30 cellular contexts compared by ENCODE assay signal in the genomic region with DNA sequence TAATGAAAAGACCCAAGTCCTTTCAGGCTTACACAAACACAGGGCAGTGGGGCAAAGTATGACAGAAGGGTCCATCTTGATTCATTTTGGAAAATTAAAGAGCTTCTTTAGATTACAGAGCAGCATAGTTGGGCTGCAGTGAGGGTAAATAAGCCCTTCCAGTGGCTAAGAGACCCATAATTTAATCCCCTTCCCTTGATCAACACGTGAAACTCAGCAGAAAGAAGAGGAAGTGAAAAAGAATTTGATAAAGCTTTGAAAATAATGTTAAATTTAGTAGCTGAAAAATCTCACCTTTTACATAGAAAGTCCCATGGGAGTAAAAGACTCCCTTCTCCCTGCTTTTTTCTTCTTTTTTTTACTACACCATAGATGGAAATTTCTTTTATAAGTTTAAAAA.
"Had no signal": no experiment of that assay in that cellular context is flagged by ENCODE, and none has a peak within 500 bp of the region (broad histone marks: within the 10 kb centered on the region; RNA-seq: fewer than 3 reads in every experiment).

No MANE protein-coding gene starts in this region.

- H3K4me1 ChIP-seq: ascending aorta, colonic mucosa, Peyer's patch, SJSA1 had no signal

- H3K4me3 ChIP-seq: ascending aorta, cardiac muscle cell, colonic mucosa, MG63, Peyer's patch, SJSA1 had no signal

- H3K36me3 ChIP-seq: colonic mucosa, MG63, SJSA1, WERI-Rb-1 had no signal

- DNase-seq: activated CD4-positive, alpha-beta memory T cell treated with anti-CD3 and anti-CD28 coated beads, Interleukin-2, amount 10 ng/mL, durations not matched to agents 7 days and 5 days; activated CD4-positive, alpha-beta T cell treated with anti-CD3 and anti-CD28 coated beads for 1 hour; activated CD4-positive, alpha-beta T cell treated with anti-CD3 and anti-CD28 coated beads for 48 hours; activated CD4-positive, CD25-positive, alpha-beta regulatory T cell; activated CD8-positive, alpha-beta memory T cell treated with anti-CD3 and anti-CD28 coated beads for 24 hours; activated gamma-delta T cell; activated naive CD4-positive, alpha-beta T cell treated with Interleukin-2 at 50 U/mL for 16 hours; activated naive CD8-positive, alpha-beta T cell treated with anti-CD3 and anti-CD28 coated beads, Interleukin-2, amount 10 ng/mL, durations not matched to agents 7 days and 5 days; activated T-cell treated with anti-CD3 and anti-CD28 coated beads, Interleukin-2, amount 50 U/mL, for 1 hour; amygdala; colonic mucosa; Kasumi-1; MG63; NCI-H1092; NCI-H1436 treated with DMSO at 0.1 percent for 48 hours; NCI-H1694 treated with DMSO at 0.1 percent for 48 hours; NCI-H2029; NCI-H2171; NCI-H510A; NCI-H526; NCI-H748 treated with DMSO at 0.1 percent for 48 hours; PC-3; Peyer's patch; RPMI8226; SHP77 treated with DMSO at 0.1 percent for 48 hours; SK-N-SH; WERI-Rb-1 had no signal

- ATAC-seq: PC-3 had no signal

- H3K4me2 ChIP-seq: SK-N-SH had no signal

- H3K27ac ChIP-seq: ascending aorta, cardiac muscle cell, colonic mucosa, Peyer's patch, SJSA1, WERI-Rb-1 had no signal

- H3K9ac ChIP-seq: SK-N-SH had no signal

- H3K9me2 ChIP-seq: SK-N-SH had no signal

- H3K27me3 ChIP-seq: ascending aorta, cardiac muscle cell, colonic mucosa, Peyer's patch, SJSA1 had no signal

- H3K9me3 ChIP-seq: ascending aorta, colonic mucosa, MG63, Peyer's patch, SJSA1, SK-N-SH had no signal
